In genomic region chr4:159434496-159435241, GRCh38 we compare ENCODE assay signal across 16 cellular contexts.
DNase-seq lines count a peak whose midpoint lies in the region; ATAC-seq and TF ChIP-seq lines count a peak whose summit lies in the region.
"Had no signal": no experiment of that assay in that cellular context is flagged by ENCODE, and none has a peak within 500 bp of the region (broad histone marks: within the 10 kb centered on the region; RNA-seq: fewer than 3 reads in every experiment).

No MANE protein-coding gene starts in this region.

- H3K4me2 ChIP-seq in neural progenitor cell (no peak overlapping the region), MM.1S (ENCODE audit: low read depth, low read length) (no peak overlapping the region)

- DNase-seq in AG10803 (ENCODE audit: low read depth) (peak; percentile 77), NCI-H226 (peak; percentile 79), epithelial cell of esophagus (ENCODE audit: low read depth) (peak; percentile 95), neural progenitor cell (ENCODE audit: low spot score) (no peak), mesenteric fat pad (ENCODE audit: low spot score) (no peak), MM.1S (no peak)
- DNase-seq: activated CD4-positive, alpha-beta T cell treated with anti-CD3 and anti-CD28 coated beads, Interleukin-2, amount 10 ng/mL, durations not matched to agents 7 days and 5 days; brain microvascular endothelial cell; naive B cell; NCI-H446 treated with DMSO at 0.1 percent for 48 hours; stimulated activated naive CD8-positive, alpha-beta T cell treated with anti-CD3 and anti-CD28 coated beads, Interleukin-15, amount 100 ng/mL, for 72 hours had no signal

- H3F3A ChIP-seq in neural progenitor cell (ENCODE audit: low read depth) (no peaks in the 10 kb centered on the region), MM.1S (ENCODE audit: insufficient read depth, low read length) (no peaks in the 10 kb centered on the region)

- no peak overlapping the region for H3K27ac Mint-ChIP-seq in neural progenitor cell
- H3K27ac Mint-ChIP-seq: activated CD4-positive, alpha-beta T cell treated with anti-CD3 and anti-CD28 coated beads, Interleukin-2, amount 10 ng/mL, durations not matched to agents 7 days and 5 days; activated naive CD4-positive, alpha-beta T cell treated with anti-CD3 and anti-CD28 coated beads, Interleukin-2, amount 50 U/mL, for 24 hours; naive B cell; stimulated activated naive CD8-positive, alpha-beta T cell treated with anti-CD3 and anti-CD28 coated beads, Interleukin-15, amount 100 ng/mL, for 72 hours had no signal

- TF ChIP-seq CTCF in AG10803 (conservative IDR thresholded peaks at IDR 0.05; ENCODE audit: low read length) = no peak
- TF ChIP-seq CTCF in epithelial cell of esophagus (IDR thresholded peaks at IDR 0.05; ENCODE audit: insufficient read depth, low read depth, low read length, missing control alignments) = no peak
- no peak for TF ChIP-seq CTCF in neural progenitor cell (IDR thresholded peaks at IDR 0.05)
- TF ChIP-seq CTCF in MM.1S (IDR thresholded peaks at IDR 0.05; ENCODE audit: low read length) = no peak

- H3K4me1 ChIP-seq in neural progenitor cell (no peaks in the 10 kb centered on the region), MM.1S (ENCODE audit: low read length) (no peaks in the 10 kb centered on the region)

- no peaks in the 10 kb centered on the region for H4K20me1 ChIP-seq in neural progenitor cell (ENCODE audit: low read depth)
- no peaks in the 10 kb centered on the region for H4K20me1 ChIP-seq in MM.1S (ENCODE audit: insufficient read depth, low read length)

- peak overlapping the region; percentile 14 for H2AFZ ChIP-seq in neural progenitor cell (replicated peaks)
- no peak overlapping the region for H2AFZ ChIP-seq in MM.1S (ENCODE audit: low read length)

- no peaks in the 10 kb centered on the region for H3K9me3 Mint-ChIP-seq in neural progenitor cell
- H3K9me3 Mint-ChIP-seq: activated CD4-positive, alpha-beta T cell treated with anti-CD3 and anti-CD28 coated beads, Interleukin-2, amount 10 ng/mL, durations not matched to agents 7 days and 5 days; activated naive CD4-positive, alpha-beta T cell treated with anti-CD3 and anti-CD28 coated beads, Interleukin-2, amount 50 U/mL, for 24 hours; stimulated activated naive CD8-positive, alpha-beta T cell treated with anti-CD3 and anti-CD28 coated beads, Interleukin-15, amount 100 ng/mL, for 72 hours had no signal

- H3K79me2 ChIP-seq in neural progenitor cell (ENCODE audit: low read depth) = no peaks in the 10 kb centered on the region
- no peaks in the 10 kb centered on the region for H3K79me2 ChIP-seq in MM.1S (ENCODE audit: low read length)

- no peak overlapping the region for H3K27ac ChIP-seq in neural progenitor cell
- H3K27ac ChIP-seq in MM.1S (ENCODE audit: low read length) = no peak overlapping the region
- H3K27ac ChIP-seq: SJCRH30 had no signal

- H3K27me3 ChIP-seq in neural progenitor cell = no peaks in the 10 kb centered on the region
- no peaks in the 10 kb centered on the region for H3K27me3 ChIP-seq in MM.1S (replicated peaks; ENCODE audit: insufficient read depth, low read length)
- H3K27me3 ChIP-seq: brain microvascular endothelial cell, SJCRH30 had no signal

- H3K9ac ChIP-seq in neural progenitor cell (no peak overlapping the region), MM.1S (ENCODE audit: low read length) (no peak overlapping the region)

- H3K4me3 ChIP-seq in AG10803 (ENCODE audit: low read length) (no peak overlapping the region), epithelial cell of esophagus (ENCODE audit: low read length) (no peak overlapping the region), neural progenitor cell (no peak overlapping the region), MM.1S (ENCODE audit: low read length) (no peak overlapping the region)
- H3K4me3 ChIP-seq: GM12878, SJCRH30 had no signal

- H3K4me1 Mint-ChIP-seq in neural progenitor cell = no peaks in the 10 kb centered on the region
- H3K4me1 Mint-ChIP-seq: activated naive CD4-positive, alpha-beta T cell treated with anti-CD3 and anti-CD28 coated beads, Interleukin-2, amount 50 U/mL, for 24 hours had no signal

- no peaks in the 10 kb centered on the region for H3K27me3 Mint-ChIP-seq in neural progenitor cell (ENCODE audit: insufficient read depth, low read depth)
- H3K27me3 Mint-ChIP-seq: naive B cell had no signal

- H3K4me3 Mint-ChIP-seq in neural progenitor cell = no peak overlapping the region
- H3K4me3 Mint-ChIP-seq: activated CD4-positive, alpha-beta T cell treated with anti-CD3 and anti-CD28 coated beads, Interleukin-2, amount 10 ng/mL, durations not matched to agents 7 days and 5 days; activated naive CD4-positive, alpha-beta T cell treated with anti-CD3 and anti-CD28 coated beads, Interleukin-2, amount 50 U/mL, for 24 hours; naive B cell; stimulated activated naive CD8-positive, alpha-beta T cell treated with anti-CD3 and anti-CD28 coated beads, Interleukin-15, amount 100 ng/mL, for 72 hours had no signal

- no peaks in the 10 kb centered on the region for H3K9me2 ChIP-seq in MM.1S (replicated peaks; ENCODE audit: insufficient read depth, low read length)

- H3K9me3 ChIP-seq in neural progenitor cell (ENCODE audit: low read depth) (no peaks in the 10 kb centered on the region), MM.1S (replicated peaks; ENCODE audit: insufficient read depth, low read length) (no peaks in the 10 kb centered on the region)
- H3K9me3 ChIP-seq: SJCRH30 had no signal

- ATAC-seq in GM19452 (IDR thresholded peaks at IDR 0.05; ENCODE audit: unreplicated experiment) = no peak
- no peak for ATAC-seq in GM19351 (IDR thresholded peaks at IDR 0.05; ENCODE audit: unreplicated experiment)
- ATAC-seq: GM12878; stimulated activated naive CD8-positive, alpha-beta T cell treated with anti-CD3 and anti-CD28 coated beads, Interleukin-15, amount 100 ng/mL, for 72 hours had no signal

- H3K36me3 ChIP-seq in neural progenitor cell (no peaks in the 10 kb centered on the region), MM.1S (replicated peaks; ENCODE audit: insufficient read depth, low read length) (no peaks in the 10 kb centered on the region)
- H3K36me3 ChIP-seq: brain microvascular endothelial cell, SJCRH30 had no signal

- no peaks in the 10 kb centered on the region for H3K36me3 Mint-ChIP-seq in neural progenitor cell
- H3K36me3 Mint-ChIP-seq: activated naive CD4-positive, alpha-beta T cell treated with anti-CD3 and anti-CD28 coated beads, Interleukin-2, amount 50 U/mL, for 24 hours; naive B cell had no signal

Comparison
In these comparisons a context has a peak if more than half of its experiments do, and no peak if none do; other contexts are left out.
1. DNase-seq: peak in AG10803 (single experiment), NCI-H226 (single experiment) and epithelial cell of esophagus (single experiment); none in neural progenitor cell (single experiment), mesenteric fat pad (single experiment) and MM.1S (single experiment).